2 cellular contexts compared by ENCODE assay signal in the genomic region with DNA sequence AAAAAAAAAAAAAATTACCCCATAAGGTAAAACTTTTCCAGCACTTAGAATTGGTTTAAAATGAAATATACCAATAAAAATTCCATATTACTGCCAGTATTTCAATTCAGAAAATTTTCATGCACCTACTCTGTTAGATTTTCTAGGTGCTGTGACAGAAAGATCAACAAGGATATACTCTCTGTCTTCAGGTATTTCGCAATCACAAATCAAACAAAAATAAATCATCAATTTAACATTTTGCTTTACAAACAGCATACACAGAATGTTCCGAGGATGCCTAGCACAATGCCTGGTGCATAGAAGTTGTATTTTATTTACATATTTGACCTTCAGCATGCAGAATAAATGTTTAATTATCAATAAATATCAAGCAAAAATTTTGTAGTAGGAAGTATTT.
TF ChIP-seq lines count a peak whose summit lies in the region.

No MANE protein-coding gene starts in this region.

TF ChIP-seq in K562, 482 proteins besides CTCF, POLR2A, EP300 and RAD21 (continues in another document):
- TF ChIP-seq ZNF436 (CRISPR knock-in tag; IDR thresholded peaks at IDR 0.05) (no peak), ZNF398 (CRISPR knock-in tag; IDR thresholded peaks at IDR 0.05) (no peak), JUN (IDR thresholded peaks at IDR 0.05; ENCODE audit: borderline replicate concordance, low read depth, low read length) (no peak), JUN (CRISPR knock-in tag; IDR thresholded peaks at IDR 0.05; ENCODE audit: borderline replicate concordance) (no peak), DLX4 (CRISPR knock-in tag; IDR thresholded peaks at IDR 0.05) (no peak), HDAC8 (tag; IDR thresholded peaks at IDR 0.05) (no peak), JUNB (CRISPR knock-in tag; conservative IDR thresholded peaks at IDR 0.05) (no peak), GATA2 (CRISPR knock-in tag; IDR thresholded peaks at IDR 0.05) (no peak), ZNF146 (CRISPR knock-in tag; IDR thresholded peaks at IDR 0.05; ENCODE audit: unreplicated experiment) (no peak), IRF9 (tag; IDR thresholded peaks at IDR 0.05) (peak; percentile 63), ZKSCAN1 (IDR thresholded peaks at IDR 0.05; ENCODE audit: low read depth, low read length) (no peak), CEBPG (CRISPR knock-in tag; IDR thresholded peaks at IDR 0.05) (no peak), CEBPG (tag; conservative IDR thresholded peaks at IDR 0.05 in 1 of 2, IDR thresholded peaks at IDR 0.05 in 1 of 2) (peak; percentile 74 to 99)
- TF ChIP-seq, protein P1, sequence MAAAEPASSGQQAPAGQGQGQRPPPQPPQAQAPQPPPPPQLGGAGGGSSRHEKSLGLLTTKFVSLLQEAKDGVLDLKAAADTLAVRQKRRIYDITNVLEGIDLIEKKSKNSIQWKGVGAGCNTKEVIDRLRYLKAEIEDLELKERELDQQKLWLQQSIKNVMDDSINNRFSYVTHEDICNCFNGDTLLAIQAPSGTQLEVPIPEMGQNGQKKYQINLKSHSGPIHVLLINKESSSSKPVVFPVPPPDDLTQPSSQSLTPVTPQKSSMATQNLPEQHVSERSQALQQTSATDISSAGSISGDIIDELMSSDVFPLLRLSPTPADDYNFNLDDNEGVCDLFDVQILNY (CRISPR knock-in tag; IDR thresholded peaks at IDR 0.05): no peak

TF ChIP-seq in HepG2, 621 proteins besides CTCF, POLR2A, EP300 and RAD21:
- peak; percentile 64; the same call in 1 of the 2 replicates for TF ChIP-seq CEBPG (CRISPR knock-in tag; IDR thresholded peaks at IDR 0.05)
- TF ChIP-seq KDM5B (CRISPR knock-in tag; IDR thresholded peaks at IDR 0.05; ENCODE audit: borderline replicate concordance): no peak
- peak; percentile 96 for TF ChIP-seq CEBPB (IDR thresholded peaks at IDR 0.05; ENCODE audit: borderline replicate concordance, low read depth, low read length)
- TF ChIP-seq, protein P2, sequence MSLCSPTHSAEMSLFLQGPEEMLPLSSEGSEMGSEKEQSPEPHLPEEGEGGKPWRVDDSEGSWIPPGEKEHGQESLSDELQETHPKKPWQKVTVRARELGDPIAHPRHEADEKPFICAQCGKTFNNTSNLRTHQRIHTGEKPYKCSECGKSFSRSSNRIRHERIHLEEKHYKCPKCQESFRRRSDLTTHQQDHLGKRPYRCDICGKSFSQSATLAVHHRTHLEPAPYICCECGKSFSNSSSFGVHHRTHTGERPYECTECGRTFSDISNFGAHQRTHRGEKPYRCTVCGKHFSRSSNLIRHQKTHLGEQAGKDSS (CRISPR knock-in tag; IDR thresholded peaks at IDR 0.05; ENCODE audit: borderline replicate concordance, low read depth): no peak
